Comparison of ENCODE assay signal across 21 cellular contexts in the genomic region with DNA sequence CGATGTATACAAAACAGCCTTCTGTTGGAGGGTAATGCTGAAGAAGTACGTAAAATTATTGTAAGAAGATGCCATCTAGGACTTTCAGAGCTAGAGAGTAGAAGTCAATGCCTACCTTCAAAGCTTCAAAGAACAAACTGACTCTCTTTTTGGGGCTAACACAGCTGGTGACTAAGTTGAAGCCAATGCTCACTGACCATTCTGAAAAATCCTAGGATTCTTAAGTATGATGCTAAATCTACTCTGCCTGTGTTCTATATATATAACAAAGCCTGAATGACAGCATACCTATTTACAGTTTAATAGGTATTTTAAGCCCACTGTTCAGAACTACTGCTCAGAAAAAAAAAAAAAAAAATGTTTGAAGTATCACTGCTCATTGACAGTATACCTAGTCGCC.
"Had no signal": no experiment of that assay in that cellular context is flagged by ENCODE, and none has a peak within 500 bp of the region (broad histone marks: within the 10 kb centered on the region; RNA-seq: fewer than 3 reads in every experiment).

No MANE protein-coding gene starts in this region.

- H2AFZ ChIP-seq: neural progenitor cell, parathyroid adenoma had no signal

- H3K9me3 ChIP-seq: right lobe of liver, testis had no signal

- H3K9me3 Mint-ChIP-seq: effector memory CD8-positive, alpha-beta T cell; type B pancreatic cell had no signal

- H3K27ac Mint-ChIP-seq: nephron, neural progenitor cell, progenitor cell of endocrine pancreas, type B pancreatic cell had no signal

- H3K27ac ChIP-seq: coronary artery, lower lobe of right lung, neural progenitor cell, parathyroid adenoma, right lobe of liver, testis, tibial artery had no signal

- H3K4me1 ChIP-seq: lower lobe of right lung, neural progenitor cell, parathyroid adenoma, right lobe of liver, testis, tibial artery had no signal

- H3K27me3 Mint-ChIP-seq: effector memory CD8-positive, alpha-beta T cell; naive thymus-derived CD4-positive, alpha-beta T cell; progenitor cell of endocrine pancreas; type B pancreatic cell had no signal

- H3K79me2 ChIP-seq: parathyroid adenoma had no signal

- H3K4me1 Mint-ChIP-seq: nephron, neural progenitor cell had no signal

- H3K27me3 ChIP-seq: neural progenitor cell, right lobe of liver, testis, tibial artery had no signal

- ATAC-seq: effector memory CD8-positive, alpha-beta T cell; left ventricle myocardium superior; lower lobe of right lung; naive thymus-derived CD4-positive, alpha-beta T cell; right lobe of liver had no signal

- H3K4me3 Mint-ChIP-seq: effector memory CD8-positive, alpha-beta T cell; naive thymus-derived CD4-positive, alpha-beta T cell; nephron; neural progenitor cell; type B pancreatic cell had no signal

- DNase-seq: effector memory CD8-positive, alpha-beta T cell; hypothalamus; left ventricle myocardium superior; lower lobe of right lung; naive thymus-derived CD4-positive, alpha-beta T cell; right lobe of liver; stimulated activated CD4-positive, alpha-beta T cell treated with anti-CD3 and anti-CD28 coated beads, Interleukin-12 subunit alpha, Interleukin-12 subunit beta, amount 100 ng/mL, for 4 hours; stimulated activated CD4-positive, alpha-beta T cell treated with anti-CD3 and anti-CD28 coated beads, Interleukin-1b, Interleukin-23, amount 100 ng/mL, for 48 hours; stimulated activated CD4-positive, alpha-beta T cell treated with anti-CD3 and anti-CD28 coated beads, Interleukin-4, amount 100 ng/mL, for 1 hour; stimulated activated CD8-positive, alpha-beta memory T cell treated with anti-CD3 and anti-CD28 coated beads, Interleukin-4, amount 100 ng/mL, for 48 hours; stimulated activated naive CD4-positive, alpha-beta T cell treated with Interleukin-2 at 50 U/mL for 16 hours; substantia nigra; testis; tibial artery had no signal

- H3K9ac ChIP-seq: neural progenitor cell, parathyroid adenoma had no signal

- H3K4me2 ChIP-seq: neural progenitor cell, smooth muscle cell had no signal

- H3K4me3 ChIP-seq: coronary artery, lower lobe of right lung, neural progenitor cell, right lobe of liver, smooth muscle cell, testis, tibial artery had no signal
